In the genomic region with DNA sequence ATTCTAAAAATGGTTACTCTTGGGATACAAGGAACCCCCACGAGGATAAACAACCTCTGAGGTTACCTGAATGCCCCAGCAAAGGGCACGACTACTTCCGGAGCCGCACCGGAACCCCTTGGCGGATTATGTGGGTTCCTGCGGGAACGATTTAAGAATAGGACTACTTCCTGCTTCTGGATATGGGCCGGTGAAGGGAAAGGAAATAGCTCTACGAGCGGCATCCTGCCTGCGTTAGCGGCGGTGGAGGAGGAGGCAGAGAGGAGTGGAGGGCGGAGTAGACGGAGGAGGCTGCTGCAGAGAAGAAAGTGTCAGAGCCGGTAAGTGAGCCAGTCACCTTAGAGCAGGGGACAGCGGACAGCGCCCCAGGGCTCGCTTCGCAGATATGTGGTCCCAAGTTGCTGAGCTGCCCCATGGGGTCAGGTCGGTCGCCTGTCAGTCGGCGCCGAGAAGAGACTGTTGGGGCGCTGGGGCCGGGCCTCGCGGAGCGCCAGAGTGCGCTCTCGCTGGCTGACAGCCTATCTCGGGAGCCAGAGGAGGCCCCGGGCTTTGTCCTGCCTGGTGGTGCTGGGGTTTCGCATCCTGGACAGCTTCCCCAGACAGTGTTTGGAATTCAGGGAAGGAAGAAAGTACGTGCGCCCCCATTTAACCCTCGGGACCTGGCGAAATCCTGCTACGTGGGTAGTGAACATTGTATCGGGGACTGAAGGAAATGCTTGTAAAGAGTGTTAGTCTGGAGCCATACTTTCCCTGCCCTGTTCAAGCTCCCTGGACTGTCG, we compare ENCODE assay signal across 1 cellular context.
A peak's percentile ranks its signal among the peaks of the same experiment; 100 is the strongest.
TF ChIP-seq lines count a peak whose summit lies in the region.

A gene with protein sequence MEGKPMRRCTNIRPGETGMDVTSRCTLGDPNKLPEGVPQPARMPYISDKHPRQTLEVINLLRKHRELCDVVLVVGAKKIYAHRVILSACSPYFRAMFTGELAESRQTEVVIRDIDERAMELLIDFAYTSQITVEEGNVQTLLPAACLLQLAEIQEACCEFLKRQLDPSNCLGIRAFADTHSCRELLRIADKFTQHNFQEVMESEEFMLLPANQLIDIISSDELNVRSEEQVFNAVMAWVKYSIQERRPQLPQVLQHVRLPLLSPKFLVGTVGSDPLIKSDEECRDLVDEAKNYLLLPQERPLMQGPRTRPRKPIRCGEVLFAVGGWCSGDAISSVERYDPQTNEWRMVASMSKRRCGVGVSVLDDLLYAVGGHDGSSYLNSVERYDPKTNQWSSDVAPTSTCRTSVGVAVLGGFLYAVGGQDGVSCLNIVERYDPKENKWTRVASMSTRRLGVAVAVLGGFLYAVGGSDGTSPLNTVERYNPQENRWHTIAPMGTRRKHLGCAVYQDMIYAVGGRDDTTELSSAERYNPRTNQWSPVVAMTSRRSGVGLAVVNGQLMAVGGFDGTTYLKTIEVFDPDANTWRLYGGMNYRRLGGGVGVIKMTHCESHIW (plus strand): TSS at position 223 of the 779 bp plus-strand sequence. CDS start 1,063 bp downstream, outside the sequence.

TF ChIP-seq in GM12878, 131 proteins besides CTCF, POLR2A, EP300 and RAD21 (continued from another document and continues in another):
- peak; percentile 75; the same call in 1 of the 2 replicates for TF ChIP-seq SMAD5 (IDR thresholded peaks at IDR 0.05; ENCODE audit: low read depth)
- TF ChIP-seq RB1 (IDR thresholded peaks at IDR 0.05; ENCODE audit: borderline replicate concordance): no peak; the same call in 1 of the 2 replicates
- TF ChIP-seq FOS (IDR thresholded peaks at IDR 0.05; ENCODE audit: borderline replicate concordance, extremely low read depth, insufficient read length): no peak
- no peak for TF ChIP-seq SMAD1 (IDR thresholded peaks at IDR 0.05; ENCODE audit: low read depth, partially characterized antibody)
- TF ChIP-seq TCF7 (IDR thresholded peaks at IDR 0.05; ENCODE audit: borderline replicate concordance): peak; percentile 78; the same call in 1 of the 2 replicates
- TF ChIP-seq, protein P1, sequence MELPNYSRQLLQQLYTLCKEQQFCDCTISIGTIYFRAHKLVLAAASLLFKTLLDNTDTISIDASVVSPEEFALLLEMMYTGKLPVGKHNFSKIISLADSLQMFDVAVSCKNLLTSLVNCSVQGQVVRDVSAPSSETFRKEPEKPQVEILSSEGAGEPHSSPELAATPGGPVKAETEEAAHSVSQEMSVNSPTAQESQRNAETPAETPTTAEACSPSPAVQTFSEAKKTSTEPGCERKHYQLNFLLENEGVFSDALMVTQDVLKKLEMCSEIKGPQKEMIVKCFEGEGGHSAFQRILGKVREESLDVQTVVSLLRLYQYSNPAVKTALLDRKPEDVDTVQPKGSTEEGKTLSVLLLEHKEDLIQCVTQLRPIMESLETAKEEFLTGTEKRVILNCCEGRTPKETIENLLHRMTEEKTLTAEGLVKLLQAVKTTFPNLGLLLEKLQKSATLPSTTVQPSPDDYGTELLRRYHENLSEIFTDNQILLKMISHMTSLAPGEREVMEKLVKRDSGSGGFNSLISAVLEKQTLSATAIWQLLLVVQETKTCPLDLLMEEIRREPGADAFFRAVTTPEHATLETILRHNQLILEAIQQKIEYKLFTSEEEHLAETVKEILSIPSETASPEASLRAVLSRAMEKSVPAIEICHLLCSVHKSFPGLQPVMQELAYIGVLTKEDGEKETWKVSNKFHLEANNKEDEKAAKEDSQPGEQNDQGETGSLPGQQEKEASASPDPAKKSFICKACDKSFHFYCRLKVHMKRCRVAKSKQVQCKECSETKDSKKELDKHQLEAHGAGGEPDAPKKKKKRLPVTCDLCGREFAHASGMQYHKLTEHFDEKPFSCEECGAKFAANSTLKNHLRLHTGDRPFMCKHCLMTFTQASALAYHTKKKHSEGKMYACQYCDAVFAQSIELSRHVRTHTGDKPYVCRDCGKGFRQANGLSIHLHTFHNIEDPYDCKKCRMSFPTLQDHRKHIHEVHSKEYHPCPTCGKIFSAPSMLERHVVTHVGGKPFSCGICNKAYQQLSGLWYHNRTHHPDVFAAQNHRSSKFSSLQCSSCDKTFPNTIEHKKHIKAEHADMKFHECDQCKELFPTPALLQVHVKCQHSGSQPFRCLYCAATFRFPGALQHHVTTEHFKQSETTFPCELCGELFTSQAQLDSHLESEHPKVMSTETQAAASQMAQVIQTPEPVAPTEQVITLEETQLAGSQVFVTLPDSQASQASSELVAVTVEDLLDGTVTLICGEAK (IDR thresholded peaks at IDR 0.05; ENCODE audit: borderline replicate concordance): peak; percentile 99
- peak; percentile 100 for TF ChIP-seq GABPA (IDR thresholded peaks at IDR 0.05; ENCODE audit: low read depth)
- no peak for TF ChIP-seq HDAC2 (IDR thresholded peaks at IDR 0.05)
- TF ChIP-seq, protein P2, sequence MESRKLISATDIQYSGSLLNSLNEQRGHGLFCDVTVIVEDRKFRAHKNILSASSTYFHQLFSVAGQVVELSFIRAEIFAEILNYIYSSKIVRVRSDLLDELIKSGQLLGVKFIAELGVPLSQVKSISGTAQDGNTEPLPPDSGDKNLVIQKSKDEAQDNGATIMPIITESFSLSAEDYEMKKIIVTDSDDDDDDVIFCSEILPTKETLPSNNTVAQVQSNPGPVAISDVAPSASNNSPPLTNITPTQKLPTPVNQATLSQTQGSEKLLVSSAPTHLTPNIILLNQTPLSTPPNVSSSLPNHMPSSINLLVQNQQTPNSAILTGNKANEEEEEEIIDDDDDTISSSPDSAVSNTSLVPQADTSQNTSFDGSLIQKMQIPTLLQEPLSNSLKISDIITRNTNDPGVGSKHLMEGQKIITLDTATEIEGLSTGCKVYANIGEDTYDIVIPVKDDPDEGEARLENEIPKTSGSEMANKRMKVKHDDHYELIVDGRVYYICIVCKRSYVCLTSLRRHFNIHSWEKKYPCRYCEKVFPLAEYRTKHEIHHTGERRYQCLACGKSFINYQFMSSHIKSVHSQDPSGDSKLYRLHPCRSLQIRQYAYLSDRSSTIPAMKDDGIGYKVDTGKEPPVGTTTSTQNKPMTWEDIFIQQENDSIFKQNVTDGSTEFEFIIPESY (IDR thresholded peaks at IDR 0.05): no peak
- TF ChIP-seq LARP7 (IDR thresholded peaks at IDR 0.05): 0 out of 2 replicates have a peak, but pooled peaks have one; percentile 67
- peak; percentile 64; the same call in 1 of the 2 replicates for TF ChIP-seq GATAD2B (conservative IDR thresholded peaks at IDR 0.05; ENCODE audit: low read depth)
- TF ChIP-seq TAF1 (IDR thresholded peaks at IDR 0.05; ENCODE audit: borderline replicate concordance, low read depth, low read length): peak; percentile 96
- TF ChIP-seq, protein P3, sequence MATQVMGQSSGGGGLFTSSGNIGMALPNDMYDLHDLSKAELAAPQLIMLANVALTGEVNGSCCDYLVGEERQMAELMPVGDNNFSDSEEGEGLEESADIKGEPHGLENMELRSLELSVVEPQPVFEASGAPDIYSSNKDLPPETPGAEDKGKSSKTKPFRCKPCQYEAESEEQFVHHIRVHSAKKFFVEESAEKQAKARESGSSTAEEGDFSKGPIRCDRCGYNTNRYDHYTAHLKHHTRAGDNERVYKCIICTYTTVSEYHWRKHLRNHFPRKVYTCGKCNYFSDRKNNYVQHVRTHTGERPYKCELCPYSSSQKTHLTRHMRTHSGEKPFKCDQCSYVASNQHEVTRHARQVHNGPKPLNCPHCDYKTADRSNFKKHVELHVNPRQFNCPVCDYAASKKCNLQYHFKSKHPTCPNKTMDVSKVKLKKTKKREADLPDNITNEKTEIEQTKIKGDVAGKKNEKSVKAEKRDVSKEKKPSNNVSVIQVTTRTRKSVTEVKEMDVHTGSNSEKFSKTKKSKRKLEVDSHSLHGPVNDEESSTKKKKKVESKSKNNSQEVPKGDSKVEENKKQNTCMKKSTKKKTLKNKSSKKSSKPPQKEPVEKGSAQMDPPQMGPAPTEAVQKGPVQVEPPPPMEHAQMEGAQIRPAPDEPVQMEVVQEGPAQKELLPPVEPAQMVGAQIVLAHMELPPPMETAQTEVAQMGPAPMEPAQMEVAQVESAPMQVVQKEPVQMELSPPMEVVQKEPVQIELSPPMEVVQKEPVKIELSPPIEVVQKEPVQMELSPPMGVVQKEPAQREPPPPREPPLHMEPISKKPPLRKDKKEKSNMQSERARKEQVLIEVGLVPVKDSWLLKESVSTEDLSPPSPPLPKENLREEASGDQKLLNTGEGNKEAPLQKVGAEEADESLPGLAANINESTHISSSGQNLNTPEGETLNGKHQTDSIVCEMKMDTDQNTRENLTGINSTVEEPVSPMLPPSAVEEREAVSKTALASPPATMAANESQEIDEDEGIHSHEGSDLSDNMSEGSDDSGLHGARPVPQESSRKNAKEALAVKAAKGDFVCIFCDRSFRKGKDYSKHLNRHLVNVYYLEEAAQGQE (IDR thresholded peaks at IDR 0.05; ENCODE audit: low read depth, low read length): peak; percentile 57; the same call in 1 of the 2 replicates
- TF ChIP-seq DPF2 (IDR thresholded peaks at IDR 0.05): 0 out of 2 replicates have a peak, but pooled peaks have one; percentile 35
- TF ChIP-seq RUNX3 (IDR thresholded peaks at IDR 0.05; ENCODE audit: low read length): peak; percentile 91
- TF ChIP-seq, protein P4, sequence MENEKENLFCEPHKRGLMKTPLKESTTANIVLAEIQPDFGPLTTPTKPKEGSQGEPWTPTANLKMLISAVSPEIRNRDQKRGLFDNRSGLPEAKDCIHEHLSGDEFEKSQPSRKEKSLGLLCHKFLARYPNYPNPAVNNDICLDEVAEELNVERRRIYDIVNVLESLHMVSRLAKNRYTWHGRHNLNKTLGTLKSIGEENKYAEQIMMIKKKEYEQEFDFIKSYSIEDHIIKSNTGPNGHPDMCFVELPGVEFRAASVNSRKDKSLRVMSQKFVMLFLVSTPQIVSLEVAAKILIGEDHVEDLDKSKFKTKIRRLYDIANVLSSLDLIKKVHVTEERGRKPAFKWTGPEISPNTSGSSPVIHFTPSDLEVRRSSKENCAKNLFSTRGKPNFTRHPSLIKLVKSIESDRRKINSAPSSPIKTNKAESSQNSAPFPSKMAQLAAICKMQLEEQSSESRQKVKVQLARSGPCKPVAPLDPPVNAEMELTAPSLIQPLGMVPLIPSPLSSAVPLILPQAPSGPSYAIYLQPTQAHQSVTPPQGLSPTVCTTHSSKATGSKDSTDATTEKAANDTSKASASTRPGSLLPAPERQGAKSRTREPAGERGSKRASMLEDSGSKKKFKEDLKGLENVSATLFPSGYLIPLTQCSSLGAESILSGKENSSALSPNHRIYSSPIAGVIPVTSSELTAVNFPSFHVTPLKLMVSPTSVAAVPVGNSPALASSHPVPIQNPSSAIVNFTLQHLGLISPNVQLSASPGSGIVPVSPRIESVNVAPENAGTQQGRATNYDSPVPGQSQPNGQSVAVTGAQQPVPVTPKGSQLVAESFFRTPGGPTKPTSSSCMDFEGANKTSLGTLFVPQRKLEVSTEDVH (IDR thresholded peaks at IDR 0.05; ENCODE audit: low read depth, partially characterized antibody): peak; percentile 95
- no peak for TF ChIP-seq MYB (IDR thresholded peaks at IDR 0.05; ENCODE audit: borderline replicate concordance, low read depth, low read length)
- TF ChIP-seq SREBF2 (IDR thresholded peaks at IDR 0.05; ENCODE audit: low read length): no peak
- TF ChIP-seq MTA3 (IDR thresholded peaks at IDR 0.05; ENCODE audit: borderline replicate concordance, low read length): peak; percentile 95; the same call in 1 of the 2 replicates
- TF ChIP-seq EGR1 (IDR thresholded peaks at IDR 0.05; ENCODE audit: borderline replicate concordance in 1 of 2, low read depth in 2 of 2, low read length in 2 of 2): peak; percentile 22 to 54; a peak in 1 of 3 replicates
- peak; percentile 73; the same call in 1 of the 2 replicates for TF ChIP-seq MEF2A (IDR thresholded peaks at IDR 0.05; ENCODE audit: insufficient read depth, low read depth, low read length)
- TF ChIP-seq, protein P5, sequence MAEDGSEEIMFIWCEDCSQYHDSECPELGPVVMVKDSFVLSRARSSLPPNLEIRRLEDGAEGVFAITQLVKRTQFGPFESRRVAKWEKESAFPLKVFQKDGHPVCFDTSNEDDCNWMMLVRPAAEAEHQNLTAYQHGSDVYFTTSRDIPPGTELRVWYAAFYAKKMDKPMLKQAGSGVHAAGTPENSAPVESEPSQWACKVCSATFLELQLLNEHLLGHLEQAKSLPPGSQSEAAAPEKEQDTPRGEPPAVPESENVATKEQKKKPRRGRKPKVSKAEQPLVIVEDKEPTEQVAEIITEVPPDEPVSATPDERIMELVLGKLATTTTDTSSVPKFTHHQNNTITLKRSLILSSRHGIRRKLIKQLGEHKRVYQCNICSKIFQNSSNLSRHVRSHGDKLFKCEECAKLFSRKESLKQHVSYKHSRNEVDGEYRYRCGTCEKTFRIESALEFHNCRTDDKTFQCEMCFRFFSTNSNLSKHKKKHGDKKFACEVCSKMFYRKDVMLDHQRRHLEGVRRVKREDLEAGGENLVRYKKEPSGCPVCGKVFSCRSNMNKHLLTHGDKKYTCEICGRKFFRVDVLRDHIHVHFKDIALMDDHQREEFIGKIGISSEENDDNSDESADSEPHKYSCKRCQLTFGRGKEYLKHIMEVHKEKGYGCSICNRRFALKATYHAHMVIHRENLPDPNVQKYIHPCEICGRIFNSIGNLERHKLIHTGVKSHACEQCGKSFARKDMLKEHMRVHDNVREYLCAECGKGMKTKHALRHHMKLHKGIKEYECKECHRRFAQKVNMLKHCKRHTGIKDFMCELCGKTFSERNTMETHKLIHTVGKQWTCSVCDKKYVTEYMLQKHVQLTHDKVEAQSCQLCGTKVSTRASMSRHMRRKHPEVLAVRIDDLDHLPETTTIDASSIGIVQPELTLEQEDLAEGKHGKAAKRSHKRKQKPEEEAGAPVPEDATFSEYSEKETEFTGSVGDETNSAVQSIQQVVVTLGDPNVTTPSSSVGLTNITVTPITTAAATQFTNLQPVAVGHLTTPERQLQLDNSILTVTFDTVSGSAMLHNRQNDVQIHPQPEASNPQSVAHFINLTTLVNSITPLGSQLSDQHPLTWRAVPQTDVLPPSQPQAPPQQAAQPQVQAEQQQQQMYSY (CRISPR knock-in tag; IDR thresholded peaks at IDR 0.05): 0 out of 2 replicates have a peak, but pooled peaks have one; percentile 18
- TF ChIP-seq SREBF1 (IDR thresholded peaks at IDR 0.05; ENCODE audit: low read length): no peak
- TF ChIP-seq RELA (IDR thresholded peaks at IDR 0.05; ENCODE audit: borderline replicate concordance, partially characterized antibody): peak; percentile 34
- TF ChIP-seq NFIC (IDR thresholded peaks at IDR 0.05; ENCODE audit: low read depth, low read length): peak; percentile 76; the same call in 1 of the 2 replicates
- no peak for TF ChIP-seq KAT2A (conservative IDR thresholded peaks at IDR 0.05; ENCODE audit: control insufficient read depth, low read depth, low read length)
- TF ChIP-seq IKZF2 (IDR thresholded peaks at IDR 0.05): peak; percentile 50 to 80
- no peak for TF ChIP-seq BMI1 (IDR thresholded peaks at IDR 0.05; ENCODE audit: borderline replicate concordance)
- peak in 1 of 2 experiments; percentile 78; a peak in 1 of 4 replicates for TF ChIP-seq ETV6 (conservative IDR thresholded peaks at IDR 0.05 in 1 of 2, IDR thresholded peaks at IDR 0.05 in 1 of 2; ENCODE audit: borderline replicate concordance in 1 of 2, low read depth in 1 of 2)
- no peak for TF ChIP-seq ZNF274 (IDR thresholded peaks at IDR 0.05; ENCODE audit: insufficient read depth, insufficient read length)
- peak; percentile 74 for TF ChIP-seq IRF4 (IDR thresholded peaks at IDR 0.05; ENCODE audit: low read depth, low read length)
- TF ChIP-seq NFXL1 (IDR thresholded peaks at IDR 0.05; ENCODE audit: borderline replicate concordance): no peak
- TF ChIP-seq POLR2AphosphoS2 (IDR thresholded peaks at IDR 0.05; ENCODE audit: low read depth, low read length): peak; percentile 73; the same call in 1 of the 2 replicates
